ENCODE assay signal across 10 cellular contexts in genomic region chr5:107398703-107399102, GRCh38.
"Had no signal": no experiment of that assay in that cellular context is flagged by ENCODE, and none has a peak within 500 bp of the region (broad histone marks: within the 10 kb centered on the region; RNA-seq: fewer than 3 reads in every experiment).

No MANE protein-coding gene starts in this region.

- H3K36me3 ChIP-seq: HAP-1 had no signal

- H3K4me2 ChIP-seq: KMS-11 had no signal

- H3K4me3 ChIP-seq: GM23338, HAP-1 had no signal

- H3K27ac ChIP-seq: HL-60, KMS-11 had no signal

- H3K9ac ChIP-seq: KMS-11 had no signal

- H3K4me1 Mint-ChIP-seq: IgD-negative memory B cell had no signal

- H3K9me3 ChIP-seq: HAP-1 had no signal

- H3K9me3 Mint-ChIP-seq: GM23338, IgD-negative memory B cell had no signal

- FAIRE-seq: H1, H54, HepG2 had no signal

- H3K27ac Mint-ChIP-seq: GM23338 had no signal

- H3K4me3 Mint-ChIP-seq: GM23338, IgD-negative memory B cell had no signal

- H3K36me3 Mint-ChIP-seq: IgD-negative memory B cell had no signal

- ATAC-seq: GM23338, HCT116, HepG2 had no signal

- DNase-seq: KBM-7 had no signal

- H2AFZ ChIP-seq: GM23338 had no signal
